Comparison of ENCODE assay signal across 12 cellular contexts in genomic region chr14:21044106-21044618, GRCh38. TPM values are rescaled to one million over a fixed set of nuclear protein-coding genes. Genes with fewer than 3 reads are reported as not detected.
DNase-seq lines count a peak whose midpoint lies in the region; ATAC-seq and TF ChIP-seq lines count a peak whose summit lies in the region.
"Had no signal": no experiment of that assay in that cellular context is flagged by ENCODE, and none has a peak within 500 bp of the region (broad histone marks: within the 10 kb centered on the region; RNA-seq: fewer than 3 reads in every experiment).

No MANE protein-coding gene starts in this region.

- H3K4me1 ChIP-seq in DND-41 (ENCODE audit: insufficient read depth, low read length) (0 out of 2 replicates have a peak, but pooled peaks cover 6% of the 10 kb centered on the region), parathyroid adenoma (peaks cover 84% of the 10 kb centered on the region)
- peaks cover 10% of the 10 kb centered on the region for H3K4me1 ChIP-seq in effector memory CD4-positive, alpha-beta T cell (ENCODE audit: control insufficient read depth, insufficient read depth, low read length, poor library complexity, severe bottlenecking)

- peak; percentile 62; the same call in 2 of the 3 replicates for ATAC-seq in DND-41 (ENCODE audit: insufficient read depth, low read depth)
- no peak for ATAC-seq in activated CD8-positive, alpha-beta T cell treated with anti-CD3 and anti-CD28 coated beads, Interleukin-2, amount 10 ng/mL, durations not matched to agents 7 days and 5 days
- ATAC-seq: naive thymus-derived CD8-positive, alpha-beta T cell had no signal

- H3K9ac ChIP-seq in DND-41 (ENCODE audit: low read depth, low read length) = no peak overlapping the region
- H3K9ac ChIP-seq in parathyroid adenoma = no peak overlapping the region

- no peak overlapping the region for H3K4me3 Mint-ChIP-seq in activated CD8-positive, alpha-beta T cell treated with anti-CD3 and anti-CD28 coated beads, Interleukin-2, amount 10 ng/mL, durations not matched to agents 7 days and 5 days
- H3K4me3 Mint-ChIP-seq: naive thymus-derived CD8-positive, alpha-beta T cell; stimulated activated naive CD8-positive, alpha-beta T cell treated with anti-CD3 and anti-CD28 coated beads, Interleukin-15, Interleukin-2, amounts not matched to agents 100 ng/mL and 50 ng/mL, for 24 hours had no signal

- H3K27me3 Mint-ChIP-seq in activated CD8-positive, alpha-beta T cell treated with anti-CD3 and anti-CD28 coated beads, Interleukin-2, amount 10 ng/mL, durations not matched to agents 7 days and 5 days (ENCODE audit: low read depth) = peaks cover 39% of the 10 kb centered on the region

- CTCF ChIA-PET in HEK293T (lab: Yijun Ruan, JAX) = interaction anchor here (0.6 to 1.8 kb wide), 5 partner anchors 14 to 60 kb away, joined by 3 to 17 read pairs (median 5); no protein-coding TSS in a partner anchor
- CTCF ChIA-PET in activated CD8-positive, alpha-beta T cell treated with anti-CD3 and anti-CD28 coated beads, Interleukin-2, amount 10 ng/mL, durations not matched to agents 7 days and 5 days (lab: Charles Lee) = interaction anchor here (1.0 to 7.2 kb wide), 5 partner anchors 23 to 61 kb away, joined by 3 to 172 read pairs (median 5); no protein-coding TSS in a partner anchor

- H3K36me3 Mint-ChIP-seq in activated CD8-positive, alpha-beta T cell treated with anti-CD3 and anti-CD28 coated beads, Interleukin-2, amount 10 ng/mL, durations not matched to agents 7 days and 5 days (ENCODE audit: low read depth) = no peaks in the 10 kb centered on the region
- H3K36me3 Mint-ChIP-seq: naive thymus-derived CD8-positive, alpha-beta T cell had no signal

- H3K27ac Mint-ChIP-seq in activated CD8-positive, alpha-beta T cell treated with anti-CD3 and anti-CD28 coated beads, Interleukin-2, amount 10 ng/mL, durations not matched to agents 7 days and 5 days = no peak overlapping the region
- H3K27ac Mint-ChIP-seq: stimulated activated naive CD8-positive, alpha-beta T cell treated with anti-CD3 and anti-CD28 coated beads, Interleukin-15, Interleukin-2, amounts not matched to agents 100 ng/mL and 50 ng/mL, for 24 hours had no signal

- peaks cover 24% of the 10 kb centered on the region for H3K27me3 ChIP-seq in DND-41 (ENCODE audit: insufficient read depth, low read length, poor library complexity)
- no peaks in the 10 kb centered on the region for H3K27me3 ChIP-seq in effector memory CD4-positive, alpha-beta T cell (replicated peaks; ENCODE audit: control insufficient read depth, insufficient read depth, low read length, poor library complexity, severe bottlenecking)
- no peaks in the 10 kb centered on the region for H3K27me3 ChIP-seq in parathyroid adenoma (ENCODE audit: control insufficient read depth, insufficient read depth, low read length)

- H3K4me1 Mint-ChIP-seq in activated CD8-positive, alpha-beta T cell treated with anti-CD3 and anti-CD28 coated beads, Interleukin-2, amount 10 ng/mL, durations not matched to agents 7 days and 5 days (ENCODE audit: low read depth) = peaks cover 6% of the 10 kb centered on the region

- TF ChIP-seq CTCF in DND-41 (IDR thresholded peaks at IDR 0.05; ENCODE audit: borderline replicate concordance, extremely low read depth, low read length, poor library complexity, severe bottlenecking) (no peak), parathyroid adenoma (IDR thresholded peaks at IDR 0.05) (no peak)

- no peaks in the 10 kb centered on the region for H4K20me1 ChIP-seq in DND-41 (ENCODE audit: insufficient read depth, low read length)

- no peaks in the 10 kb centered on the region for H3K36me3 ChIP-seq in DND-41 (ENCODE audit: insufficient read depth, low read length)
- no peaks in the 10 kb centered on the region for H3K36me3 ChIP-seq in effector memory CD4-positive, alpha-beta T cell (ENCODE audit: control insufficient read depth, insufficient read depth, low read length)
- no peaks in the 10 kb centered on the region for H3K36me3 ChIP-seq in parathyroid adenoma (ENCODE audit: control insufficient read depth, insufficient read depth, low read length)

- H3K79me2 ChIP-seq in DND-41 (ENCODE audit: insufficient read depth, low read length) = no peaks in the 10 kb centered on the region
- H3K79me2 ChIP-seq in parathyroid adenoma = no peaks in the 10 kb centered on the region

- H3K9me3 Mint-ChIP-seq in activated CD8-positive, alpha-beta T cell treated with anti-CD3 and anti-CD28 coated beads, Interleukin-2, amount 10 ng/mL, durations not matched to agents 7 days and 5 days (ENCODE audit: insufficient read depth) = no peaks in the 10 kb centered on the region
- H3K9me3 Mint-ChIP-seq: naive thymus-derived CD8-positive, alpha-beta T cell; stimulated activated naive CD8-positive, alpha-beta T cell treated with anti-CD3 and anti-CD28 coated beads, Interleukin-15, Interleukin-2, amounts not matched to agents 100 ng/mL and 50 ng/mL, for 24 hours had no signal

- no peak overlapping the region for H3K4me2 ChIP-seq in DND-41 (ENCODE audit: insufficient read depth, low read length)
- peak overlapping the region; percentile 3 for H3K4me2 ChIP-seq in parathyroid adenoma (ENCODE audit: low read length)

- DNase-seq in DND-41 (peak; percentile 20), NCI-H69 (lab: John Stamatoyannopoulos, UW) (peak; percentile 22), NCI-H510A treated with DMSO at 0.1 percent for 48 hours (lab: John Stamatoyannopoulos, UW) (no peak), HEK293T (ENCODE audit: extremely low spot score) (no peak)
- DNase-seq in effector memory CD4-positive, alpha-beta T cell = peak in 1 of 3 donors; percentile 6
- no peak for DNase-seq in activated CD8-positive, alpha-beta T cell treated with anti-CD3 and anti-CD28 coated beads, Interleukin-2, amount 10 ng/mL, durations not matched to agents 7 days and 5 days
- DNase-seq in activated CD4-positive, CD25-positive, alpha-beta regulatory T cell treated with anti-CD3 and anti-CD28 coated beads, Interleukin-2, amount 50 U/mL, for 72 hours = no peak
- DNase-seq: aorta; naive thymus-derived CD8-positive, alpha-beta T cell; NCI-H526 had no signal

- POLR2A ChIA-PET in HEK293T (lab: Yijun Ruan, JAX) = interaction anchor here (0.9 to 1.4 kb wide), 2 partner anchors 28 to 61 kb away, joined by 3 read pairs; no protein-coding TSS in a partner anchor
- POLR2A ChIA-PET in activated CD8-positive, alpha-beta T cell treated with anti-CD3 and anti-CD28 coated beads, Interleukin-2, amount 10 ng/mL, durations not matched to agents 7 days and 5 days (lab: Charles Lee) = interaction anchor here (0.9 kb wide), 1 partner anchor 59 kb away, joined by 5 read pairs; no protein-coding TSS in a partner anchor

- H3K27ac ChIP-seq in DND-41 (ENCODE audit: low read length) (no peak overlapping the region), parathyroid adenoma (peak overlapping the region; percentile 96)
- H3K27ac ChIP-seq in effector memory CD4-positive, alpha-beta T cell (ENCODE audit: insufficient read depth, low read length, poor library complexity, severe bottlenecking) = peak overlapping the region; percentile 10

- H2AFZ ChIP-seq in DND-41 (ENCODE audit: low read depth, low read length) (no peak overlapping the region), parathyroid adenoma (peak overlapping the region; percentile 57)

- H3K9me3 ChIP-seq in DND-41 (ENCODE audit: insufficient read depth, low read length, severe bottlenecking) (no peaks in the 10 kb centered on the region), parathyroid adenoma (ENCODE audit: control insufficient read depth, low read length) (no peaks in the 10 kb centered on the region)
- H3K9me3 ChIP-seq in effector memory CD4-positive, alpha-beta T cell (ENCODE audit: control insufficient read depth, low read length) = no peaks in the 10 kb centered on the region

- H3K4me3 ChIP-seq in DND-41 (ENCODE audit: low read depth in 1 of 2, low read length in 2 of 2) = no peak overlapping the region
- no peak overlapping the region for H3K4me3 ChIP-seq in effector memory CD4-positive, alpha-beta T cell (ENCODE audit: insufficient read depth, low read depth, low read length, poor library complexity, severe bottlenecking)
- H3K4me3 ChIP-seq in parathyroid adenoma (ENCODE audit: low read depth, low read length) = peak overlapping the region; percentile 20

TF ChIP-seq in HEK293T, 16 proteins besides CTCF, POLR2A, EP300 and RAD21 (continues in another document):
- no peak for TF ChIP-seq FOXM1 (IDR thresholded peaks at IDR 0.05; ENCODE audit: borderline replicate concordance)
- no peak for TF ChIP-seq TARDBP (IDR thresholded peaks at IDR 0.05)
- TF ChIP-seq FOXA1 (IDR thresholded peaks at IDR 0.05) = no peak
- no peak for TF ChIP-seq HDGF (IDR thresholded peaks at IDR 0.05; ENCODE audit: borderline replicate concordance)
- TF ChIP-seq FOXK2 (IDR thresholded peaks at IDR 0.05) = no peak
- TF ChIP-seq LEF1 (IDR thresholded peaks at IDR 0.05; ENCODE audit: borderline replicate concordance) = no peak
- no peak for TF ChIP-seq PKNOX1 (IDR thresholded peaks at IDR 0.05)
- no peak for TF ChIP-seq NFRKB (IDR thresholded peaks at IDR 0.05)
- TF ChIP-seq ZNF384 (IDR thresholded peaks at IDR 0.05) = no peak
- TF ChIP-seq L3MBTL2 (conservative IDR thresholded peaks at IDR 0.05) = no peak
- TF ChIP-seq SUZ12 (IDR thresholded peaks at IDR 0.05) = no peak
- TF ChIP-seq ELF4 (IDR thresholded peaks at IDR 0.05) = no peak
- no peak for TF ChIP-seq CTBP1 (IDR thresholded peaks at IDR 0.05; ENCODE audit: borderline replicate concordance)
- TF ChIP-seq ARNT (IDR thresholded peaks at IDR 0.05) = no peak
- no peak for TF ChIP-seq SP1 (IDR thresholded peaks at IDR 0.05)

RNA-seq across cellular contexts. Expression of gene RNASE7, which starts 2.0 kb away (rescaled TPM):
- total RNA-seq in activated CD8-positive, alpha-beta T cell treated with anti-CD3 and anti-CD28 coated beads, Interleukin-2, amount 10 ng/mL, durations not matched to agents 7 days and 5 days = not detected
- total RNA-seq: aorta; naive thymus-derived CD8-positive, alpha-beta T cell had no signal

RNA-seq across cellular contexts. Expression of gene RNASE13, which starts 9.6 kb away (rescaled TPM):
- total RNA-seq in activated CD8-positive, alpha-beta T cell treated with anti-CD3 and anti-CD28 coated beads, Interleukin-2, amount 10 ng/mL, durations not matched to agents 7 days and 5 days = not detected
- total RNA-seq: aorta; naive thymus-derived CD8-positive, alpha-beta T cell had no signal

RNA-seq across cellular contexts. Expression of gene RNASE8, which starts 13.5 kb away (rescaled TPM):
- not detected for total RNA-seq in activated CD8-positive, alpha-beta T cell treated with anti-CD3 and anti-CD28 coated beads, Interleukin-2, amount 10 ng/mL, durations not matched to agents 7 days and 5 days
- total RNA-seq: aorta; naive thymus-derived CD8-positive, alpha-beta T cell had no signal

RNA-seq across cellular contexts. Expression of gene TPPP2, which starts 14.1 kb away (rescaled TPM):
- total RNA-seq in activated CD8-positive, alpha-beta T cell treated with anti-CD3 and anti-CD28 coated beads, Interleukin-2, amount 10 ng/mL, durations not matched to agents 7 days and 5 days = not detected
- total RNA-seq: aorta; naive thymus-derived CD8-positive, alpha-beta T cell had no signal

RNA-seq across cellular contexts. Expression of gene NDRG2, which starts 19.3 kb away (rescaled TPM):
- total RNA-seq in activated CD8-positive, alpha-beta T cell treated with anti-CD3 and anti-CD28 coated beads, Interleukin-2, amount 10 ng/mL, durations not matched to agents 7 days and 5 days = 1 to 10 TPM; 6.2 to 7.6 TPM

Comparison
In these comparisons a context has a peak if more than half of its experiments do, and no peak if none do; other contexts are left out.
1. DNase-seq: peak in DND-41 (single experiment) and NCI-H69 (single experiment); none in NCI-H510A treated with DMSO at 0.1 percent for 48 hours (single experiment), HEK293T (single experiment), activated CD8-positive, alpha-beta T cell treated with anti-CD3 and anti-CD28 coated beads, Interleukin-2, amount 10 ng/mL, durations not matched to agents 7 days and 5 days (single experiment) and activated CD4-positive, CD25-positive, alpha-beta regulatory T cell treated with anti-CD3 and anti-CD28 coated beads, Interleukin-2, amount 50 U/mL, for 72 hours (single experiment).